In genomic region chr22:40436460-40437431, GRCh38 we compare ENCODE assay signal across 8 cellular contexts.
DNase-seq lines count a peak whose midpoint lies in the region; ATAC-seq and TF ChIP-seq lines count a peak whose summit lies in the region.

No MANE protein-coding gene starts in this region.

- H3K4me3 ChIP-seq in WERI-Rb-1 (ENCODE audit: low read depth, low read length): no peak overlapping the region
- peak overlapping the region in 3 of 4 experiments; percentile 11 to 45 (median 21) for H3K4me3 ChIP-seq in fibroblast of lung (replicated peaks in 1 of 4; ENCODE audit: control extremely low read depth in 1 of 4, insufficient read depth in 1 of 4, low read depth in 3 of 4, low read length in 4 of 4)

- DNase-seq in AG20443 (ENCODE audit: low spot score): peak; percentile 47
- peak; percentile 49 for DNase-seq in NCI-H1694 treated with DMSO at 0.1 percent for 48 hours (lab: John Stamatoyannopoulos, UW)
- no peak for DNase-seq in WERI-Rb-1
- peak; percentile 63 to 80 for DNase-seq in fibroblast of lung (ENCODE audit: low read depth in 2 of 2)
- no peak for DNase-seq in activated gamma-delta T cell (lab: John Stamatoyannopoulos, UW)

- H3K4me2 ChIP-seq in fibroblast of lung (ENCODE audit: extremely low read depth, insufficient read depth, low read length): peak overlapping the region; percentile 80

- peak overlapping the region; percentile 82 to 87 (median 85) for H3K27ac Mint-ChIP-seq in nephron

- H3K9me3 ChIP-seq in WERI-Rb-1 (ENCODE audit: severe bottlenecking) (no peaks in the 10 kb centered on the region), fibroblast of lung (ENCODE audit: control insufficient read depth, insufficient read depth, low read depth, low read length) (no peaks in the 10 kb centered on the region)

- H3K27me3 Mint-ChIP-seq in nephron (ENCODE audit: low read depth): no peaks in the 10 kb centered on the region

- no peaks in the 10 kb centered on the region for H3K9me3 Mint-ChIP-seq in nephron

- no peaks in the 10 kb centered on the region for H4K20me1 ChIP-seq in fibroblast of lung (ENCODE audit: control insufficient read depth, extremely low read depth, insufficient read depth, low read length)

- no peak overlapping the region for H2AFZ ChIP-seq in fibroblast of lung (ENCODE audit: low read length)

- H3K27ac ChIP-seq in WERI-Rb-1 (no peak overlapping the region), fibroblast of lung (ENCODE audit: insufficient read depth, low read length) (peak overlapping the region; percentile 65)

- H3K4me1 Mint-ChIP-seq in nephron: peaks cover 36% of the 10 kb centered on the region

- peak; percentile 55 for ATAC-seq in HG02840 (IDR thresholded peaks at IDR 0.05; ENCODE audit: low FRiP score, unreplicated experiment)

- H3K27me3 ChIP-seq in WERI-Rb-1 (ENCODE audit: insufficient read depth, low read depth, severe bottlenecking) (no peaks in the 10 kb centered on the region), fibroblast of lung (ENCODE audit: control insufficient read depth, insufficient read depth, low read length) (no peaks in the 10 kb centered on the region)

- H3K36me3 ChIP-seq in WERI-Rb-1 (peaks cover 10% of the 10 kb centered on the region), fibroblast of lung (ENCODE audit: control insufficient read depth, insufficient read depth, low read length) (no peaks in the 10 kb centered on the region)

- TF ChIP-seq CTCF in GM12873 (IDR thresholded peaks at IDR 0.05; ENCODE audit: insufficient read depth, low read depth, low read length, missing control alignments) (peak; percentile 39), WERI-Rb-1 (IDR thresholded peaks at IDR 0.05; ENCODE audit: low read depth, low read length) (peak; percentile 7; the same call in 1 of the 2 replicates), fibroblast of lung (conservative IDR thresholded peaks at IDR 0.05 in 1 of 2, IDR thresholded peaks at IDR 0.05 in 1 of 2; ENCODE audit: low read depth in 1 of 2, low read length in 2 of 2) (peak; percentile 43 to 46), nephron (IDR thresholded peaks at IDR 0.05; ENCODE audit: unreplicated experiment in 3 of 3) (peak; percentile 74 to 85 (median 75))

- peaks cover 11% of the 10 kb centered on the region for H3K4me1 ChIP-seq in fibroblast of lung (ENCODE audit: control insufficient read depth, extremely low read depth, insufficient read depth, low read length)

- H3K9ac ChIP-seq in fibroblast of lung (ENCODE audit: insufficient read depth, low read length): peak overlapping the region; percentile 49

- peaks cover 4% of the 10 kb centered on the region for H3K79me2 ChIP-seq in fibroblast of lung (ENCODE audit: control insufficient read depth, insufficient read depth, low read length)

- peak overlapping the region in 1 of 3 experiments; percentile 62 for H3K4me3 Mint-ChIP-seq in nephron

- H3K36me3 Mint-ChIP-seq in nephron (ENCODE audit: low read depth): peaks cover 4% of the 10 kb centered on the region

Comparison
In these comparisons a context has a peak if more than half of its experiments do, and no peak if none do; other contexts are left out.
1. DNase-seq: peak in AG20443 (single experiment), NCI-H1694 treated with DMSO at 0.1 percent for 48 hours (single experiment) and fibroblast of lung (2 of 2); none in WERI-Rb-1 (single experiment) and activated gamma-delta T cell (single experiment).
2. CTCF ChIP-seq: peak in every context shown above with its lines; median percentile 75 in nephron; 44 in fibroblast of lung; 39 in GM12873; 7 in WERI-Rb-1.